In genomic region chr6:96781557-96781956, GRCh38 we compare ENCODE assay signal across 3 cellular contexts.
TF ChIP-seq lines count a peak whose summit lies in the region.

No MANE protein-coding gene starts in this region.

TF ChIP-seq in HepG2, 621 proteins besides CTCF, POLR2A, EP300 and RAD21:
- no peak for TF ChIP-seq ZNF614 (CRISPR knock-in tag; IDR thresholded peaks at IDR 0.05; ENCODE audit: borderline replicate concordance)
- TF ChIP-seq CEBPB (IDR thresholded peaks at IDR 0.05; ENCODE audit: borderline replicate concordance, low read depth, low read length), result peak; percentile 74
- TF ChIP-seq ZBTB37 (CRISPR knock-in tag; IDR thresholded peaks at IDR 0.05), result no peak

TF ChIP-seq in IMR-90, 13 proteins besides CTCF, POLR2A, EP300 and RAD21:
- TF ChIP-seq RFX5 (IDR thresholded peaks at IDR 0.05; ENCODE audit: low read depth, low read length), result no peak
- peak; percentile 71 for TF ChIP-seq CEBPB (IDR thresholded peaks at IDR 0.05; ENCODE audit: low read depth, low read length)

TF ChIP-seq in K562, 482 proteins besides CTCF, POLR2A, EP300 and RAD21:
- TF ChIP-seq THRA (IDR thresholded peaks at IDR 0.05) (no peak), CEBPG (CRISPR knock-in tag; IDR thresholded peaks at IDR 0.05) (no peak), CEBPG (tag; conservative IDR thresholded peaks at IDR 0.05 in 1 of 2, IDR thresholded peaks at IDR 0.05 in 1 of 2) (peak in 1 of 2 experiments; percentile 54; a peak in 1 of 4 replicates), CEBPB (tag; IDR thresholded peaks at IDR 0.05) (peak; percentile 77)
